Comparison of ENCODE assay signal across 8 cellular contexts in the genomic region with DNA sequence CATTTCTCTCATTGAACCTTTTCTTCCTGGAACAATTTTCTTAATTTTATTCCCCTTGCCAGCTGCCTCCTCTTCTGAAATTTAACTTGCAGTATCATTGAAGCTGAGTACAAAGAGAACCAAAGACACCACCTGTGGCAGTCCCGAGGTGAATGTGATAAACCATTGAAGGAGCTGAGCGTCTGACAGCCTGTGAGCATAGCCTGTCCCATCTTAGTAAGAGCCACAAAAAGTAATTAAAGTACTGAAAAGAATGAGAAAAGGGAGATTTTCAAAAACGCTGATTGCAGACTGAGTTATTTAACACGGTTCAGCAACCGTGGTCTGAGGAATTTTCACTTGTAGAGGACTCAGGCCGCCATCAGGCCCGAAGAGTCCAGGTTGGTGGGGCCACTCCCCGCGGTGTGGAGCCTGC. TPM values are rescaled to one million over a fixed set of nuclear protein-coding genes. Genes with fewer than 3 reads are reported as not detected.
DNase-seq lines count a peak whose midpoint lies in the region; ATAC-seq, FAIRE-seq and TF ChIP-seq lines count a peak whose summit lies in the region.

No MANE protein-coding gene starts in this region.

- peaks cover 9% of the 10 kb centered on the region for H3K4me1 Mint-ChIP-seq in glutamatergic neuron (ENCODE audit: low read depth, unreplicated experiment)

- no peak for ATAC-seq in GM21381 (IDR thresholded peaks at IDR 0.05; ENCODE audit: unreplicated experiment)

- no peaks in the 10 kb centered on the region for H3F3A ChIP-seq in SU-DHL-6 (ENCODE audit: insufficient read depth)

- H3K9me2 ChIP-seq in SU-DHL-6 (replicated peaks; ENCODE audit: insufficient read depth, low read length) = no peaks in the 10 kb centered on the region

- peak overlapping the region; percentile 81 for H2AFZ ChIP-seq in SU-DHL-6 (ENCODE audit: low read depth, low read length, severe bottlenecking)

- H3K4me3 ChIP-seq in SU-DHL-6 (ENCODE audit: insufficient read depth, low read length, poor library complexity, severe bottlenecking) = no peak overlapping the region
- H3K4me3 ChIP-seq in skin epidermis = peak overlapping the region in 1 of 7 experiments; percentile 66

- H3K4me3 Mint-ChIP-seq in glutamatergic neuron (ENCODE audit: unreplicated experiment) = peak overlapping the region; percentile 99

- DNase-seq in NCI-H146 (lab: John Stamatoyannopoulos, UW) = peak; percentile 41
- DNase-seq in NCI-H146 treated with DMSO at 0.1 percent for 48 hours (lab: John Stamatoyannopoulos, UW; ENCODE audit: unreplicated experiment) = no peak
- DNase-seq in glutamatergic neuron = no peak
- no peak for DNase-seq in GM19239 (ENCODE audit: insufficient read length, low spot score)
- no peak for DNase-seq in germinal center (ENCODE audit: low spot score)

- no peaks in the 10 kb centered on the region for H3K36me3 Mint-ChIP-seq in glutamatergic neuron (ENCODE audit: unreplicated experiment)

- no peaks in the 10 kb centered on the region for H3K27me3 ChIP-seq in SU-DHL-6 (ENCODE audit: low read length)

- no peak overlapping the region for H3K4me2 ChIP-seq in SU-DHL-6 (ENCODE audit: low read depth, low read length, poor library complexity, severe bottlenecking)

- no peaks in the 10 kb centered on the region for H3K9me3 ChIP-seq in SU-DHL-6 (ENCODE audit: insufficient read depth, low read length)

- no peaks in the 10 kb centered on the region for H3K36me3 ChIP-seq in SU-DHL-6 (ENCODE audit: low read length)

- no peak for TF ChIP-seq CTCF in SU-DHL-6 (IDR thresholded peaks at IDR 0.05; ENCODE audit: insufficient read depth, low read length, poor library complexity, severe bottlenecking)
- TF ChIP-seq CTCF in glutamatergic neuron (IDR thresholded peaks at IDR 0.05; ENCODE audit: partially characterized antibody, unreplicated experiment) = no peak

- no peak for FAIRE-seq in GM19239 (lab: Jason Lieb, UNC)

- no peaks in the 10 kb centered on the region for H4K20me1 ChIP-seq in SU-DHL-6 (ENCODE audit: low read depth, low read length)

- no peaks in the 10 kb centered on the region for H3K79me2 ChIP-seq in SU-DHL-6 (ENCODE audit: insufficient read depth, low read length)

- H3K27me3 Mint-ChIP-seq in glutamatergic neuron (ENCODE audit: unreplicated experiment) = peaks cover 6% of the 10 kb centered on the region

- H3K27ac Mint-ChIP-seq in glutamatergic neuron (ENCODE audit: unreplicated experiment) = peak overlapping the region; percentile 92

- H3K27ac ChIP-seq in SU-DHL-6 (ENCODE audit: low read depth, low read length) = no peak overlapping the region
- H3K27ac ChIP-seq in skin epidermis = peak overlapping the region in 18 of 21 experiments; percentile 49 to 96 (median 90)

- H3K9ac ChIP-seq in SU-DHL-6 (ENCODE audit: low read length) = 0 out of 2 replicates have a peak overlapping the region, but pooled peaks have one; percentile 53

- peaks cover 9% of the 10 kb centered on the region for H3K9me3 Mint-ChIP-seq in glutamatergic neuron (ENCODE audit: unreplicated experiment)

RNA-seq across cellular contexts. Expression of gene ST6GALNAC1, which starts 27.2 kb away (rescaled TPM):
- not detected for total RNA-seq in glutamatergic neuron (ENCODE audit: unreplicated experiment)

RNA-seq across cellular contexts. Expression of gene MXRA7, which starts 40.0 kb away (rescaled TPM):
- 236 TPM for total RNA-seq in glutamatergic neuron (ENCODE audit: unreplicated experiment)

RNA-seq across cellular contexts. Expression of gene JMJD6, which starts 55.7 kb away (rescaled TPM):
- 39.0 TPM for total RNA-seq in glutamatergic neuron (ENCODE audit: unreplicated experiment)

RNA-seq across cellular contexts. Expression of gene METTL23, which starts 55.9 kb away (rescaled TPM):
- total RNA-seq in glutamatergic neuron (ENCODE audit: unreplicated experiment) = 24.3 TPM
